ENCODE assay signal across 25 cellular contexts in genomic region chr4:135552131-135552530, GRCh38.
"Had no signal": no experiment of that assay in that cellular context is flagged by ENCODE, and none has a peak within 500 bp of the region (broad histone marks: within the 10 kb centered on the region; RNA-seq: fewer than 3 reads in every experiment).

No MANE protein-coding gene starts in this region.

- H3K4me3 ChIP-seq: ascending aorta, body of pancreas, SJSA1 had no signal

- H3K27ac ChIP-seq: ascending aorta, body of pancreas, SJSA1 had no signal

- H3K4me1 ChIP-seq: ascending aorta, body of pancreas, SJSA1 had no signal

- H3K36me3 ChIP-seq: ascending aorta, SJSA1 had no signal

- ATAC-seq: activated CD8-positive, alpha-beta T cell treated with anti-CD3 and anti-CD28 coated beads, Interleukin-2, amount 10 ng/mL, durations not matched to agents 7 days and 5 days; body of pancreas; PC-3; SK-N-SH treated with all-trans-retinoic acid at 6 μM for 48 hours; WTC11 had no signal

- DNase-seq: activated CD4-positive, alpha-beta T cell treated with anti-CD3 and anti-CD28 coated beads for 48 hours; activated CD4-positive, alpha-beta T cell treated with anti-CD3 and anti-CD28 coated beads, Interleukin-2, amount 50 U/mL, for 4 hours; activated CD4-positive, CD25-positive, alpha-beta regulatory T cell treated with anti-CD3 and anti-CD28 coated beads, Interleukin-2, amount 50 U/mL, for 72 hours; activated CD8-positive, alpha-beta memory T cell treated with anti-CD3 and anti-CD28 coated beads, Interleukin-2, amount 50 U/mL, for 48 hours; activated CD8-positive, alpha-beta T cell treated with anti-CD3 and anti-CD28 coated beads, Interleukin-2, amount 10 ng/mL, durations not matched to agents 7 days and 5 days; activated naive CD4-positive, alpha-beta T cell treated with anti-CD3 and anti-CD28 coated beads, Interleukin-2, amount 50 U/mL, for 16 hours; activated T-cell treated with anti-CD3 and anti-CD28 coated beads, Interleukin-2, amount 50 U/mL, for 1 hour; amniotic stem cell; body of pancreas; KBM-7; MM.1S; NCI-H1105 treated with DMSO at 0.1 percent for 48 hours; NCI-H1436 treated with DMSO at 0.1 percent for 48 hours; NCI-H187; NCI-H2081; NCI-H446; NCI-H524; PC-3; SHP77; SW 1271 had no signal

- H3K9me3 ChIP-seq: ascending aorta, body of pancreas, SJSA1 had no signal

- H3K27me3 ChIP-seq: ascending aorta, body of pancreas, SJSA1 had no signal

- FAIRE-seq: RCC 7860 had no signal
